Comparison of ENCODE assay signal across 8 cellular contexts in the genomic region with DNA sequence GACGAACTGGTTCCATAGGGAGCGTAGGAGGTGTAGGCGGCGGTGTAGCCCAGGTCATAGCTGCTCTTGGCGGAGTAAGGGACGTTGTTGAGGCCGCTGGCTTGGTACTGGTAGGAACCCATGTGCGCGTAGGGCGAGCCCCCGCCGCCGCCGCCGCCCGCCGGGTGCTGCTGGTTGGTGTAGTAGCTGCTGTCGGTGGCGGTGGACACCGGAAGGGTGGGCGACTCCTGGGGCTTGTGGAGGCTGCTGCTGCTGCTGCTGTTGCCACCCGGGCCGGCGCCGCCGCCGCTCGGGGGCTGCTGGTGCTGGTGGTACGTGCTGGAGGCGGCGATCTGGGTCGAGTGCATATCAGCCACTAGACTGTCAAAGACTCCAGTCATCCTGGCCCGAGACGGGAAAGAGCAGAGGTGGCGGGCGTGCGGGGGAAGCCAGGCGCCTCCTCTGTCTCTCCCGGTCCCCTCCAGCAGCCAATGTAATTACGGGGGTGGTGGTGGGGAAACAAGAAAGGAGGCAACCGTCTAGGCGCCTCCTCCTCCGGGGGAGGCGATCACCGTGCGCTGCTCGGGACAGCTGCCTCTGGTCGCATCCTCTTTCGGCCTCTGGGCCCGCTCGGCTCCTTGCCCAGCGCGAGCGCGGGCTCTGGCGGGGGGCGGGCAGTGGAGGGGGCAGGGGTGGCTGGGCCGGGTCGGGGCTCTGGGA. TPM values are rescaled to one million over a fixed set of nuclear protein-coding genes. Genes with fewer than 3 reads are reported as not detected.
DNase-seq lines count a peak whose midpoint lies in the region; ATAC-seq and TF ChIP-seq lines count a peak whose summit lies in the region.

No MANE protein-coding gene starts in this region.

- H3K4me3 Mint-ChIP-seq in stimulated activated naive B cell treated with anti-CD40 and anti-IgM and Interleukin-4, amounts not matched to agents 10 μg/mL and 1 μg/mL and 100 μg/mL, for 72 hours, result peak overlapping the region; percentile 77 to 86

- ATAC-seq in GM18519 (IDR thresholded peaks at IDR 0.05; ENCODE audit: low FRiP score, unreplicated experiment) (peak; percentile 12), HG02981 (IDR thresholded peaks at IDR 0.05; ENCODE audit: unreplicated experiment) (peak; percentile 36)
- peak; percentile 45 to 57 for ATAC-seq in stimulated activated naive B cell treated with anti-CD40 and anti-IgM and Interleukin-4, amounts not matched to agents 10 μg/mL and 1 μg/mL and 100 μg/mL, for 72 hours (replicated peaks)

- peaks cover 0 to 9% of the 10 kb centered on the region in 2 donors for H3K36me3 Mint-ChIP-seq in stimulated activated naive B cell treated with anti-CD40 and anti-IgM and Interleukin-4, amounts not matched to agents 10 μg/mL and 1 μg/mL and 100 μg/mL, for 72 hours

- H3K27ac ChIP-seq in ascending aorta (no peak overlapping the region), iPS-18a (ENCODE audit: low read length) (no peak overlapping the region)

- H3K27me3 ChIP-seq in ascending aorta (peaks cover 65% of the 10 kb centered on the region), iPS-18a (ENCODE audit: control insufficient read depth, insufficient read depth, low read length) (peaks cover 98% of the 10 kb centered on the region)

- peaks cover 49 to 83% of the 10 kb centered on the region in 2 donors for H3K27me3 Mint-ChIP-seq in stimulated activated naive B cell treated with anti-CD40 and anti-IgM and Interleukin-4, amounts not matched to agents 10 μg/mL and 1 μg/mL and 100 μg/mL, for 72 hours

- H3K9me3 ChIP-seq in ascending aorta (no peaks in the 10 kb centered on the region), iPS-18a (ENCODE audit: control insufficient read depth, low read depth, low read length) (no peaks in the 10 kb centered on the region)

- H3K36me3 ChIP-seq in ascending aorta (no peaks in the 10 kb centered on the region), iPS-18a (ENCODE audit: control insufficient read depth, low read depth, low read length) (no peaks in the 10 kb centered on the region)

- no peak for TF ChIP-seq CTCF in ascending aorta (IDR thresholded peaks at IDR 0.05)

- DNase-seq in CD1c-positive myeloid dendritic cell (ENCODE audit: extremely low spot score), result peak; percentile 73
- peak; percentile 84 for DNase-seq in NCI-H748 treated with DMSO at 0.1 percent for 48 hours (lab: John Stamatoyannopoulos, UW)
- peak in 1 of 2 donors; percentile 67 for DNase-seq in ascending aorta (ENCODE audit: low spot score in 2 of 2)
- no peak for DNase-seq in stimulated activated naive B cell treated with anti-CD40 and anti-IgM and Interleukin-4, amounts not matched to agents 10 μg/mL and 1 μg/mL and 100 μg/mL, for 72 hours
- no peak for DNase-seq in LoVo (ENCODE audit: low spot score)

- H3K4me1 Mint-ChIP-seq in stimulated activated naive B cell treated with anti-CD40 and anti-IgM and Interleukin-4, amounts not matched to agents 10 μg/mL and 1 μg/mL and 100 μg/mL, for 72 hours, result peaks cover 29 to 51% of the 10 kb centered on the region in 2 donors

- intact Hi-C loops in ascending aorta (cut with DNase I), result loop anchor here (2.0 kb wide), 1 partner anchor 16 kb away; no protein-coding TSS in a partner anchor

- peak overlapping the region; percentile 68 for H3K27ac Mint-ChIP-seq in stimulated activated naive B cell treated with anti-CD40 and anti-IgM and Interleukin-4, amounts not matched to agents 10 μg/mL and 1 μg/mL and 100 μg/mL, for 72 hours

- H3K9me3 Mint-ChIP-seq in stimulated activated naive B cell treated with anti-CD40 and anti-IgM and Interleukin-4, amounts not matched to agents 10 μg/mL and 1 μg/mL and 100 μg/mL, for 72 hours, result peaks cover 0 to 7% of the 10 kb centered on the region in 2 donors

- H3K4me1 ChIP-seq in ascending aorta (peaks cover 14 to 40% of the 10 kb centered on the region in 2 donors), iPS-18a (ENCODE audit: control insufficient read depth, low read depth, low read length) (peaks cover 26% of the 10 kb centered on the region)

- H3K4me3 ChIP-seq in ascending aorta, result peak overlapping the region; percentile 50 to 67
- peak overlapping the region; percentile 42 for H3K4me3 ChIP-seq in iPS-18a (ENCODE audit: low read length)

- no peak overlapping the region for H3K9ac ChIP-seq in iPS-18a (ENCODE audit: low read length)

RNA-seq across cellular contexts. Expression of a gene that starts 0.4 kb away (rescaled TPM):
- total RNA-seq in ascending aorta, result not detected

RNA-seq across cellular contexts. Expression of a gene that starts 17.0 kb away (rescaled TPM):
- not detected for total RNA-seq in ascending aorta

Comparison
In these comparisons a context has a peak if more than half of its experiments do, and no peak if none do; other contexts are left out.
1. DNase-seq: peak in CD1c-positive myeloid dendritic cell (single experiment) and NCI-H748 treated with DMSO at 0.1 percent for 48 hours (single experiment); none in stimulated activated naive B cell treated with anti-CD40 and anti-IgM and Interleukin-4, amounts not matched to agents 10 μg/mL and 1 μg/mL and 100 μg/mL, for 72 hours (single experiment) and LoVo (single experiment).
2. Peak in every context shown above with its lines, with median percentiles within 50 percentile points of each other: ATAC-seq.